ENCODE assay signal across 12 cellular contexts in genomic region chr5:153960269-153961215, GRCh38.
A peak's percentile ranks its signal among the peaks of the same experiment; 100 is the strongest.
DNase-seq lines count a peak whose midpoint lies in the region; ATAC-seq, FAIRE-seq and TF ChIP-seq lines count a peak whose summit lies in the region.
"Had no signal": no experiment of that assay in that cellular context is flagged by ENCODE, and none has a peak within 500 bp of the region (broad histone marks: within the 10 kb centered on the region; RNA-seq: fewer than 3 reads in every experiment).

No MANE protein-coding gene starts in this region.

- no peaks in the 10 kb centered on the region for H3K9me3 Mint-ChIP-seq in activated CD4-positive, alpha-beta memory T cell treated with anti-CD3 and anti-CD28 coated beads, Interleukin-2, amount 10 ng/mL, durations not matched to agents 7 days and 5 days
- H3K9me3 Mint-ChIP-seq in mesothelial cell of epicardium: no peaks in the 10 kb centered on the region

- CTCF ChIA-PET in activated CD4-positive, alpha-beta memory T cell treated with anti-CD3 and anti-CD28 coated beads, Interleukin-2, amount 10 ng/mL, durations not matched to agents 7 days and 5 days (lab: Charles Lee): no interaction called here

- no peaks in the 10 kb centered on the region for H3K4me1 ChIP-seq in Peyer's patch

- no peak overlapping the region for H3K27ac ChIP-seq in Peyer's patch
- H3K27ac ChIP-seq: sigmoid colon had no signal

- H3K4me3 Mint-ChIP-seq in activated CD4-positive, alpha-beta memory T cell treated with anti-CD3 and anti-CD28 coated beads, Interleukin-2, amount 10 ng/mL, durations not matched to agents 7 days and 5 days: no peak overlapping the region
- H3K4me3 Mint-ChIP-seq in mesothelial cell of epicardium: no peak overlapping the region

- POLR2A ChIA-PET in activated CD4-positive, alpha-beta memory T cell treated with anti-CD3 and anti-CD28 coated beads, Interleukin-2, amount 10 ng/mL, durations not matched to agents 7 days and 5 days (lab: Charles Lee): no interaction called here

- no peaks in the 10 kb centered on the region for H3K36me3 ChIP-seq in Peyer's patch
- H3K36me3 ChIP-seq: esophagus squamous epithelium, sigmoid colon had no signal

- no peak for FAIRE-seq in urothelium cell line (lab: Jason Lieb, UNC)

- H3K4me1 Mint-ChIP-seq in activated CD4-positive, alpha-beta memory T cell treated with anti-CD3 and anti-CD28 coated beads, Interleukin-2, amount 10 ng/mL, durations not matched to agents 7 days and 5 days: peaks cover 9% of the 10 kb centered on the region
- peaks cover 16% of the 10 kb centered on the region for H3K4me1 Mint-ChIP-seq in mesothelial cell of epicardium

- H3K27ac Mint-ChIP-seq in activated CD4-positive, alpha-beta memory T cell treated with anti-CD3 and anti-CD28 coated beads, Interleukin-2, amount 10 ng/mL, durations not matched to agents 7 days and 5 days: no peak overlapping the region
- peak overlapping the region; percentile 27 for H3K27ac Mint-ChIP-seq in mesothelial cell of epicardium

- TF ChIP-seq CTCF in mesothelial cell of epicardium (IDR thresholded peaks at IDR 0.05; ENCODE audit: unreplicated experiment) (no peak), Peyer's patch (IDR thresholded peaks at IDR 0.05) (no peak)

- H3K27me3 Mint-ChIP-seq in activated CD4-positive, alpha-beta memory T cell treated with anti-CD3 and anti-CD28 coated beads, Interleukin-2, amount 10 ng/mL, durations not matched to agents 7 days and 5 days: peaks cover 5% of the 10 kb centered on the region
- H3K27me3 Mint-ChIP-seq in mesothelial cell of epicardium (ENCODE audit: low read depth): peaks cover 3% of the 10 kb centered on the region

- no peak overlapping the region for H3K4me3 ChIP-seq in Peyer's patch
- H3K4me3 ChIP-seq: esophagus squamous epithelium, sigmoid colon had no signal

- no peaks in the 10 kb centered on the region for H3K36me3 Mint-ChIP-seq in activated CD4-positive, alpha-beta memory T cell treated with anti-CD3 and anti-CD28 coated beads, Interleukin-2, amount 10 ng/mL, durations not matched to agents 7 days and 5 days (ENCODE audit: low read depth)
- H3K36me3 Mint-ChIP-seq in mesothelial cell of epicardium: no peaks in the 10 kb centered on the region

- peaks cover 0 to 3% (median 0%) of the 10 kb centered on the region in 4 donors for H3K9me3 ChIP-seq in Peyer's patch
- H3K9me3 ChIP-seq: sigmoid colon had no signal

- no peak for TF ChIP-seq POLR2A in Peyer's patch (IDR thresholded peaks at IDR 0.05)

- no peaks in the 10 kb centered on the region for H3K27me3 ChIP-seq in Peyer's patch
- H3K27me3 ChIP-seq: sigmoid colon had no signal

- ATAC-seq in GM18867 (IDR thresholded peaks at IDR 0.05; ENCODE audit: unreplicated experiment): no peak

- peak; percentile 5 for DNase-seq in stimulated activated CD4-positive, alpha-beta T cell treated with anti-CD3 and anti-CD28 coated beads, Interleukin-15, amount 100 ng/mL, for 24 hours
- no peak for DNase-seq in stimulated activated CD4-positive, alpha-beta T cell treated with anti-CD3 and anti-CD28 coated beads, Interleukin-12 subunit alpha, Interleukin-12 subunit beta, amount 100 ng/mL, for 4 hours
- peak; percentile 27 for DNase-seq in activated CD4-positive, alpha-beta memory T cell treated with anti-CD3 and anti-CD28 coated beads, Interleukin-2, amount 10 ng/mL, durations not matched to agents 7 days and 5 days
- DNase-seq in mesothelial cell of epicardium (ENCODE audit: low spot score in 2 of 2, unreplicated experiment in 2 of 2): no peak
- DNase-seq in urothelium cell line (ENCODE audit: low spot score): peak; percentile 33
- DNase-seq in NCI-H1048 (lab: John Stamatoyannopoulos, UW): no peak
- DNase-seq in Peyer's patch: no peak
- DNase-seq: C1 segment of cervical spinal cord, esophagus squamous epithelium, NCI-H1930, sigmoid colon had no signal

Comparison
In these comparisons a context has a peak if more than half of its experiments do, and no peak if none do; other contexts are left out.
1. DNase-seq: peak in stimulated activated CD4-positive, alpha-beta T cell treated with anti-CD3 and anti-CD28 coated beads, Interleukin-15, amount 100 ng/mL, for 24 hours (single experiment), activated CD4-positive, alpha-beta memory T cell treated with anti-CD3 and anti-CD28 coated beads, Interleukin-2, amount 10 ng/mL, durations not matched to agents 7 days and 5 days (single experiment) and urothelium cell line (single experiment); none in stimulated activated CD4-positive, alpha-beta T cell treated with anti-CD3 and anti-CD28 coated beads, Interleukin-12 subunit alpha, Interleukin-12 subunit beta, amount 100 ng/mL, for 4 hours (single experiment), mesothelial cell of epicardium (0 of 2), NCI-H1048 (single experiment) and Peyer's patch (0 of 3).